In the genomic region with DNA sequence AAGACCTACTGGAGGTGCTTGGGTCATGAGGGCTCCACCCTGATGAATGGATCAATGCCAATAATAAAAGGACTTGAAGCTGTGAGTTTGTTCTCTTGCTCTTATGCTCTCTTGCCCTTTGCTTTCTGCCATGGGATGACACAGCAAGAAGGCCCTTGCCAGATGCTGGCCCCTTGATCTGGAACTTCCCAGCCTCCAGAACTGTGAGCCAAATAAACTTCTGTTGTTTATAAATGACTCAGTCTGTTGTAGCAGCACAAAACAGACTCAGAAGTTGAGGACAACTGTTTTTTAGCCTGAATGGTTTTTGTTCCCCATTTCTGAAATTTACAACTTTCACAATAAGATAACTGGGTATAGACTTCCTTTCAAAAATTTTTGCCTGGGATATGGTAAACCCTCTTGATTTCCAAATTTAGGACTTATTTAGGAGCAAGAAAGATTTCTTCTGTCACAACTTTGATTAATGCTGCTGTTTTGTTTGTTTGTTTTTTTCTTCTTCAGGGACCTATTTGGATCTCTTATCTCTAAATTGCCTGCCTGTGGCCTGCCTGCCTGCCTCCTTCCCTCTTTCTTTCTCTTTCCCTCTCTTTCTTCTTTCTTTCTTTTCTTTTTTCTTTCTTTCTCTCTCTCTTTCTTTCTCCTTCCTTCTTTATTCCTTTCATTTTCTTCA, we compare ENCODE assay signal across 10 cellular contexts. TPM values are rescaled to one million over a fixed set of nuclear protein-coding genes. Genes with fewer than 3 reads are reported as not detected.
DNase-seq lines count a peak whose midpoint lies in the region; ATAC-seq and TF ChIP-seq lines count a peak whose summit lies in the region.
"Had no signal": no experiment of that assay in that cellular context is flagged by ENCODE, and none has a peak within 500 bp of the region (broad histone marks: within the 10 kb centered on the region; RNA-seq: fewer than 3 reads in every experiment).

No MANE protein-coding gene starts in this region.

- peaks cover 79% of the 10 kb centered on the region for H3K36me3 Mint-ChIP-seq in activated CD8-positive, alpha-beta memory T cell treated with anti-CD3 and anti-CD28 coated beads, Interleukin-2, amount 10 ng/mL, durations not matched to agents 7 days and 5 days
- peaks cover 64% of the 10 kb centered on the region for H3K36me3 Mint-ChIP-seq in dendritic cell treated with granulocyte-macrophage colony-stimulating factor and Interleukin-4, amounts not matched to agents 40 ng/mL and 50 ng/mL, for 4 days (ENCODE audit: low read depth)

- H3K27me3 Mint-ChIP-seq in activated CD8-positive, alpha-beta memory T cell treated with anti-CD3 and anti-CD28 coated beads, Interleukin-2, amount 10 ng/mL, durations not matched to agents 7 days and 5 days, result no peaks in the 10 kb centered on the region
- no peaks in the 10 kb centered on the region for H3K27me3 Mint-ChIP-seq in dendritic cell treated with granulocyte-macrophage colony-stimulating factor and Interleukin-4, amounts not matched to agents 40 ng/mL and 50 ng/mL, for 4 days

- H3K9me3 Mint-ChIP-seq in activated CD8-positive, alpha-beta memory T cell treated with anti-CD3 and anti-CD28 coated beads, Interleukin-2, amount 10 ng/mL, durations not matched to agents 7 days and 5 days (ENCODE audit: low read depth), result peaks cover 15% of the 10 kb centered on the region
- peaks cover 21% of the 10 kb centered on the region for H3K9me3 Mint-ChIP-seq in dendritic cell treated with granulocyte-macrophage colony-stimulating factor and Interleukin-4, amounts not matched to agents 40 ng/mL and 50 ng/mL, for 4 days

- intact Hi-C loops in dendritic cell treated with granulocyte-macrophage colony-stimulating factor and Interleukin-4, amounts not matched to agents 40 ng/mL and 50 ng/mL, for 4 days (cut with micrococcal nuclease), result loop anchor here (1.0 to 5.0 kb wide), 2 partner anchors 10 to 36 kb away; no protein-coding TSS in a partner anchor
- intact Hi-C loops in tibial artery (cut with DNase I; ENCODE audit: low total_unique reads) (no loop called here), colonic mucosa (cut with DNase I) (no loop called here)

- H3K4me3 Mint-ChIP-seq in activated CD8-positive, alpha-beta memory T cell treated with anti-CD3 and anti-CD28 coated beads, Interleukin-2, amount 10 ng/mL, durations not matched to agents 7 days and 5 days, result no peak overlapping the region
- H3K4me3 Mint-ChIP-seq in dendritic cell treated with granulocyte-macrophage colony-stimulating factor and Interleukin-4, amounts not matched to agents 40 ng/mL and 50 ng/mL, for 4 days, result peak overlapping the region; percentile 2
- H3K4me3 Mint-ChIP-seq: neural crest cell had no signal

- no peaks in the 10 kb centered on the region for H3K9me3 ChIP-seq in tibial artery
- no peaks in the 10 kb centered on the region for H3K9me3 ChIP-seq in colonic mucosa

- CTCF ChIA-PET in activated CD8-positive, alpha-beta memory T cell treated with anti-CD3 and anti-CD28 coated beads, Interleukin-2, amount 10 ng/mL, durations not matched to agents 7 days and 5 days (lab: Charles Lee), result no interaction called here

- H3K27ac ChIP-seq in tibial artery (peak overlapping the region; percentile 51 to 59), colonic mucosa (no peak overlapping the region)
- H3K27ac ChIP-seq: C4-2B had no signal

- H3K9ac ChIP-seq in colonic mucosa (ENCODE audit: low read depth in 2 of 2, low read length in 2 of 2), result no peak overlapping the region

- TF ChIP-seq CTCF in tibial artery (IDR thresholded peaks at IDR 0.05) (no peak), colonic mucosa (IDR thresholded peaks at IDR 0.05) (no peak)

- H3K4me3 ChIP-seq in tibial artery (no peak overlapping the region), colonic mucosa (no peak overlapping the region)

- no peak for DNase-seq in activated CD8-positive, alpha-beta memory T cell treated with anti-CD3 and anti-CD28 coated beads, Interleukin-2, amount 10 ng/mL, durations not matched to agents 7 days and 5 days
- DNase-seq in activated CD8-positive, alpha-beta memory T cell treated with anti-CD3 and anti-CD28 coated beads, Interleukin-2, amount 50 U/mL, for 4 hours, result no peak
- DNase-seq in tibial artery (no peak), AG20443 (ENCODE audit: low spot score) (no peak), SW480 (ENCODE audit: low spot score) (no peak), colonic mucosa (no peak)

- peaks cover 0 to 8% (median 2%) of the 10 kb centered on the region in 3 donors for H3K36me3 ChIP-seq in tibial artery
- no peaks in the 10 kb centered on the region for H3K36me3 ChIP-seq in colonic mucosa

- no peaks in the 10 kb centered on the region for H3K27me3 ChIP-seq in tibial artery
- no peaks in the 10 kb centered on the region for H3K27me3 ChIP-seq in colonic mucosa

- peaks cover 0 to 55% (median 0%) of the 10 kb centered on the region in 4 donors for H3K4me1 ChIP-seq in tibial artery
- no peaks in the 10 kb centered on the region for H3K4me1 ChIP-seq in colonic mucosa

- H3K27ac Mint-ChIP-seq in activated CD8-positive, alpha-beta memory T cell treated with anti-CD3 and anti-CD28 coated beads, Interleukin-2, amount 10 ng/mL, durations not matched to agents 7 days and 5 days, result peak overlapping the region; percentile 65
- H3K27ac Mint-ChIP-seq in dendritic cell treated with granulocyte-macrophage colony-stimulating factor and Interleukin-4, amounts not matched to agents 40 ng/mL and 50 ng/mL, for 4 days, result peak overlapping the region; percentile 87

- peak; percentile 30 for ATAC-seq in activated CD8-positive, alpha-beta memory T cell treated with anti-CD3 and anti-CD28 coated beads, Interleukin-2, amount 10 ng/mL, durations not matched to agents 7 days and 5 days
- peak; percentile 91 for ATAC-seq in HG03342 (IDR thresholded peaks at IDR 0.05; ENCODE audit: unreplicated experiment)

- H3K4me1 Mint-ChIP-seq in activated CD8-positive, alpha-beta memory T cell treated with anti-CD3 and anti-CD28 coated beads, Interleukin-2, amount 10 ng/mL, durations not matched to agents 7 days and 5 days, result peaks cover 52% of the 10 kb centered on the region
- peaks cover 54% of the 10 kb centered on the region for H3K4me1 Mint-ChIP-seq in dendritic cell treated with granulocyte-macrophage colony-stimulating factor and Interleukin-4, amounts not matched to agents 40 ng/mL and 50 ng/mL, for 4 days (ENCODE audit: low read depth)
- H3K4me1 Mint-ChIP-seq: neural crest cell had no signal

RNA-seq across cellular contexts. Expression of a gene that starts 12.1 kb away (rescaled TPM):
- 100 to 1,000 TPM; 150 to 395 TPM for total RNA-seq in activated CD8-positive, alpha-beta memory T cell treated with anti-CD3 and anti-CD28 coated beads, Interleukin-2, amount 10 ng/mL, durations not matched to agents 7 days and 5 days
- 10 to 100 TPM in 1 of 2 donors, 1 to 10 TPM in 1; 4.5 to 10.8 TPM for total RNA-seq in colonic mucosa

Comparison
In these comparisons a context has a peak if more than half of its experiments do, and no peak if none do; other contexts are left out.
1. RNA of a gene that starts 12.1 kb away (total RNA-seq): 150 to 395 TPM in activated CD8-positive, alpha-beta memory T cell treated with anti-CD3 and anti-CD28 coated beads, Interleukin-2, amount 10 ng/mL, durations not matched to agents 7 days and 5 days; 4.5 to 10.8 TPM in colonic mucosa; every median in the first group is over 10 times any median in the second.